ENCODE assay signal across 1 cellular context in genomic region chr14:23302290-23303225, GRCh38.
TF ChIP-seq lines count a peak whose summit lies in the region.

Gene PPP1R3E, minus strand, starts transcription at chr14:23302859. Its CDS starts 283 bp downstream, at chr14:23302576.

TF ChIP-seq in HEK293, 187 proteins besides CTCF, POLR2A, EP300 and RAD21 (continued from another document):
- TF ChIP-seq ZNF692 (tag by site-specific recombination; IDR thresholded peaks at IDR 0.05) (no peak; the same call in 1 of the 2 replicates), ZNF449 (tag by site-specific recombination; IDR thresholded peaks at IDR 0.05) (0 out of 2 replicates have a peak, but pooled peaks have one; percentile 8), ZNF704 (tag by site-specific recombination; IDR thresholded peaks at IDR 0.05) (no peak), REPIN1 (tag by site-specific recombination; IDR thresholded peaks at IDR 0.05; ENCODE audit: low read depth) (0 out of 2 replicates have a peak, but pooled peaks have one; percentile 47), ZFP69B (tag by site-specific recombination; IDR thresholded peaks at IDR 0.05) (no peak), ZNF791 (tag by site-specific recombination; IDR thresholded peaks at IDR 0.05) (no peak), ZNF140 (tag by site-specific recombination; IDR thresholded peaks at IDR 0.05) (no peak), ZNF830 (tag by site-specific recombination; IDR thresholded peaks at IDR 0.05; ENCODE audit: low read depth) (no peak), KLF1 (tag by site-specific recombination; IDR thresholded peaks at IDR 0.05) (no peak), ZNF785 (tag by site-specific recombination; IDR thresholded peaks at IDR 0.05) (no peak), SETDB1 (IDR thresholded peaks at IDR 0.05; ENCODE audit: insufficient read length, low read length) (no peak), OVOL3 (tag by site-specific recombination; IDR thresholded peaks at IDR 0.05) (0 out of 2 replicates have a peak, but pooled peaks have one; percentile 22), ZNF677 (tag by site-specific recombination; IDR thresholded peaks at IDR 0.05) (no peak), ZNF558 (tag by site-specific recombination; IDR thresholded peaks at IDR 0.05) (no peak), ZNF610 (tag by site-specific recombination; IDR thresholded peaks at IDR 0.05; ENCODE audit: borderline replicate concordance) (peak; percentile 15; the same call in 1 of the 2 replicates), MYNN (tag by site-specific recombination; IDR thresholded peaks at IDR 0.05; ENCODE audit: borderline replicate concordance) (no peak), ZNF837 (tag by site-specific recombination; IDR thresholded peaks at IDR 0.05) (no peak), ZNF626 (tag by site-specific recombination; IDR thresholded peaks at IDR 0.05) (no peak), ZNF518A (tag by site-specific recombination; conservative IDR thresholded peaks at IDR 0.05; ENCODE audit: low read depth) (no peak), ZSCAN16 (tag by site-specific recombination; IDR thresholded peaks at IDR 0.05) (no peak), ZNF175 (tag by site-specific recombination; IDR thresholded peaks at IDR 0.05) (no peak), ZBTB7A (tag by site-specific recombination; IDR thresholded peaks at IDR 0.05; ENCODE audit: low read depth) (no peak), PRDM2 (tag by site-specific recombination; IDR thresholded peaks at IDR 0.05; ENCODE audit: borderline replicate concordance) (no peak), AEBP2 (tag by site-specific recombination; IDR thresholded peaks at IDR 0.05; ENCODE audit: borderline replicate concordance) (no peak), HOXD13 (CRISPR knock-in tag; IDR thresholded peaks at IDR 0.05; ENCODE audit: borderline replicate concordance) (no peak), ZNF530 (tag by site-specific recombination; IDR thresholded peaks at IDR 0.05; ENCODE audit: low read depth) (no peak), ZNF473 (tag by site-specific recombination; IDR thresholded peaks at IDR 0.05) (no peak)
- TF ChIP-seq, protein P1, sequence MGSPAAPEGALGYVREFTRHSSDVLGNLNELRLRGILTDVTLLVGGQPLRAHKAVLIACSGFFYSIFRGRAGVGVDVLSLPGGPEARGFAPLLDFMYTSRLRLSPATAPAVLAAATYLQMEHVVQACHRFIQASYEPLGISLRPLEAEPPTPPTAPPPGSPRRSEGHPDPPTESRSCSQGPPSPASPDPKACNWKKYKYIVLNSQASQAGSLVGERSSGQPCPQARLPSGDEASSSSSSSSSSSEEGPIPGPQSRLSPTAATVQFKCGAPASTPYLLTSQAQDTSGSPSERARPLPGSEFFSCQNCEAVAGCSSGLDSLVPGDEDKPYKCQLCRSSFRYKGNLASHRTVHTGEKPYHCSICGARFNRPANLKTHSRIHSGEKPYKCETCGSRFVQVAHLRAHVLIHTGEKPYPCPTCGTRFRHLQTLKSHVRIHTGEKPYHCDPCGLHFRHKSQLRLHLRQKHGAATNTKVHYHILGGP (tag by site-specific recombination; IDR thresholded peaks at IDR 0.05) = no peak
- TF ChIP-seq, protein P2, sequence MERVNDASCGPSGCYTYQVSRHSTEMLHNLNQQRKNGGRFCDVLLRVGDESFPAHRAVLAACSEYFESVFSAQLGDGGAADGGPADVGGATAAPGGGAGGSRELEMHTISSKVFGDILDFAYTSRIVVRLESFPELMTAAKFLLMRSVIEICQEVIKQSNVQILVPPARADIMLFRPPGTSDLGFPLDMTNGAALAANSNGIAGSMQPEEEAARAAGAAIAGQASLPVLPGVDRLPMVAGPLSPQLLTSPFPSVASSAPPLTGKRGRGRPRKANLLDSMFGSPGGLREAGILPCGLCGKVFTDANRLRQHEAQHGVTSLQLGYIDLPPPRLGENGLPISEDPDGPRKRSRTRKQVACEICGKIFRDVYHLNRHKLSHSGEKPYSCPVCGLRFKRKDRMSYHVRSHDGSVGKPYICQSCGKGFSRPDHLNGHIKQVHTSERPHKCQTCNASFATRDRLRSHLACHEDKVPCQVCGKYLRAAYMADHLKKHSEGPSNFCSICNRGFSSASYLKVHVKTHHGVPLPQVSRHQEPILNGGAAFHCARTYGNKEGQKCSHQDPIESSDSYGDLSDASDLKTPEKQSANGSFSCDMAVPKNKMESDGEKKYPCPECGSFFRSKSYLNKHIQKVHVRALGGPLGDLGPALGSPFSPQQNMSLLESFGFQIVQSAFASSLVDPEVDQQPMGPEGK (tag by site-specific recombination; IDR thresholded peaks at IDR 0.05) = peak; percentile 76; the same call in 1 of the 2 replicates
- TF ChIP-seq, protein P3, sequence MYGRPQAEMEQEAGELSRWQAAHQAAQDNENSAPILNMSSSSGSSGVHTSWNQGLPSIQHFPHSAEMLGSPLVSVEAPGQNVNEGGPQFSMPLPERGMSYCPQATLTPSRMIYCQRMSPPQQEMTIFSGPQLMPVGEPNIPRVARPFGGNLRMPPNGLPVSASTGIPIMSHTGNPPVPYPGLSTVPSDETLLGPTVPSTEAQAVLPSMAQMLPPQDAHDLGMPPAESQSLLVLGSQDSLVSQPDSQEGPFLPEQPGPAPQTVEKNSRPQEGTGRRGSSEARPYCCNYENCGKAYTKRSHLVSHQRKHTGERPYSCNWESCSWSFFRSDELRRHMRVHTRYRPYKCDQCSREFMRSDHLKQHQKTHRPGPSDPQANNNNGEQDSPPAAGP (tag by site-specific recombination; IDR thresholded peaks at IDR 0.05) = peak; percentile 70; the same call in 1 of the 2 replicates
